8 cellular contexts compared by ENCODE assay signal in genomic region chr7:75878769-75879596, GRCh38. TPM values are rescaled to one million over a fixed set of nuclear protein-coding genes. Genes with fewer than 3 reads are reported as not detected.
DNase-seq lines count a peak whose midpoint lies in the region; ATAC-seq and TF ChIP-seq lines count a peak whose summit lies in the region.

TSS of gene RHBDD2 (plus strand) at chr7:75879034. CDS start at chr7:75879083, 49 bp downstream.

- no peak for TF ChIP-seq CTCF in PC-9 (conservative IDR thresholded peaks at IDR 0.05)
- TF ChIP-seq CTCF in epithelial cell of proximal tubule (conservative IDR thresholded peaks at IDR 0.05; ENCODE audit: low read depth, low read length) = no peak

- peaks cover 23% of the 10 kb centered on the region for H3K79me2 ChIP-seq in PC-9 (ENCODE audit: low read depth)

- intact Hi-C loops in PC-9 (cut with micrococcal nuclease; ENCODE audit: unreplicated experiment) = loop anchor here (1.0 kb wide), 2 partner anchors 14 to 36 kb away; partner anchors contain the start of gene POR

- H3K36me3 ChIP-seq in PC-9 (ENCODE audit: low read depth) = peaks cover 6% of the 10 kb centered on the region; the same call in 1 of the 2 replicates

- CTCF ChIA-PET in PC-9 (lab: Charles Lee) = interaction anchor here (0.6 to 1.2 kb wide), 2 partner anchors 35 to 131 kb away, joined by 6 to 10 read pairs; no protein-coding TSS in a partner anchor

- H3K4me3 ChIP-seq in PC-9 (peak within 1 kb of the TSS; percentile 89), epithelial cell of proximal tubule (ENCODE audit: low read depth, low read length) (peak within 1 kb of the TSS; percentile 91)

- H4K20me1 ChIP-seq in PC-9 (ENCODE audit: insufficient read depth) = no peaks in the 10 kb centered on the region

- peak within 1 kb of the TSS; percentile 97 for H2AFZ ChIP-seq in PC-9

- POLR2A ChIA-PET in PC-9 (lab: Charles Lee; ENCODE audit: unreplicated experiment) = interaction anchor here (0.5 to 1.0 kb wide), 2 partner anchors 36 to 169 kb away, joined by 4 read pairs; partner anchors contain the start of genes MDH2 and STYXL1

- H3K9me3 ChIP-seq in PC-9 (ENCODE audit: insufficient read depth, low read depth) = no peaks in the 10 kb centered on the region

- peaks cover 13% of the 10 kb centered on the region for H3K4me1 ChIP-seq in PC-9 (replicated peaks; ENCODE audit: insufficient read depth)

- BruUV-seq in PC-9 (replicated peaks; lab: Mats Ljungman, UMichigan) = no TSS peak

- H3K27ac ChIP-seq in PC-9 = no peak within 1 kb of the TSS

- H3K27me3 ChIP-seq in PC-9 (ENCODE audit: insufficient read depth, low read depth) = no peaks in the 10 kb centered on the region

- peak within 1 kb of the TSS; percentile 83 for H3K4me2 ChIP-seq in PC-9

- peak; percentile 96 for ATAC-seq in GM21723 (IDR thresholded peaks at IDR 0.05; ENCODE audit: unreplicated experiment)

- H3F3A ChIP-seq in PC-9 (ENCODE audit: insufficient read depth, low read depth) = peaks cover 5% of the 10 kb centered on the region; the same call in 1 of the 2 replicates

- DNase-seq in DMS153 (lab: John Stamatoyannopoulos, UW) (peak; percentile 90), KBM-7 (peak; percentile 87), PC-9 (peak; percentile 76 to 94), epithelial cell of proximal tubule (ENCODE audit: low read depth) (peak; percentile 27), mucosa of gallbladder (ENCODE audit: low spot score) (peak; percentile 97)
- peak; percentile 99 for DNase-seq in activated T-cell treated with anti-CD3 and anti-CD28 coated beads, Interleukin-2, amount 50 U/mL, for 1 hour
- peak; percentile 89 to 93 for DNase-seq in stimulated activated CD8-positive, alpha-beta memory T cell treated with anti-CD3 and anti-CD28 coated beads, Interleukin-4, amount 100 ng/mL, for 4 hours (ENCODE audit: low read depth in 2 of 2, low spot score in 1 of 2)

- in situ Hi-C loops in KBM-7 (cut with MboI; ENCODE audit: low pct_unique_long_range_greater_than_20kb, low sequenced_read_pairs) = no loop called here

- no peaks in the 10 kb centered on the region for H3K9me2 ChIP-seq in PC-9 (ENCODE audit: insufficient read depth)

RNA-seq across cellular contexts. Expression of gene RHBDD2, which starts in this region (rescaled TPM):
- total RNA-seq in PC-9 (2021) = 71.7 and 75.6 TPM in 2 replicates
- 34.9 and 47.3 TPM in 2 replicates for total RNA-seq in epithelial cell of proximal tubule
- 56.4 TPM for total RNA-seq in mucosa of gallbladder

Comparison
In these comparisons a context has a peak if more than half of its experiments do, and no peak if none do; other contexts are left out.
1. DNase-seq: peak in every context shown above with its lines; median percentile 99 in activated T-cell treated with anti-CD3 and anti-CD28 coated beads, Interleukin-2, amount 50 U/mL, for 1 hour; 97 in mucosa of gallbladder; 91 in stimulated activated CD8-positive, alpha-beta memory T cell treated with anti-CD3 and anti-CD28 coated beads, Interleukin-4, amount 100 ng/mL, for 4 hours; 90 in DMS153; 87 in KBM-7; 85 in PC-9; 27 in epithelial cell of proximal tubule.